In the genomic region with DNA sequence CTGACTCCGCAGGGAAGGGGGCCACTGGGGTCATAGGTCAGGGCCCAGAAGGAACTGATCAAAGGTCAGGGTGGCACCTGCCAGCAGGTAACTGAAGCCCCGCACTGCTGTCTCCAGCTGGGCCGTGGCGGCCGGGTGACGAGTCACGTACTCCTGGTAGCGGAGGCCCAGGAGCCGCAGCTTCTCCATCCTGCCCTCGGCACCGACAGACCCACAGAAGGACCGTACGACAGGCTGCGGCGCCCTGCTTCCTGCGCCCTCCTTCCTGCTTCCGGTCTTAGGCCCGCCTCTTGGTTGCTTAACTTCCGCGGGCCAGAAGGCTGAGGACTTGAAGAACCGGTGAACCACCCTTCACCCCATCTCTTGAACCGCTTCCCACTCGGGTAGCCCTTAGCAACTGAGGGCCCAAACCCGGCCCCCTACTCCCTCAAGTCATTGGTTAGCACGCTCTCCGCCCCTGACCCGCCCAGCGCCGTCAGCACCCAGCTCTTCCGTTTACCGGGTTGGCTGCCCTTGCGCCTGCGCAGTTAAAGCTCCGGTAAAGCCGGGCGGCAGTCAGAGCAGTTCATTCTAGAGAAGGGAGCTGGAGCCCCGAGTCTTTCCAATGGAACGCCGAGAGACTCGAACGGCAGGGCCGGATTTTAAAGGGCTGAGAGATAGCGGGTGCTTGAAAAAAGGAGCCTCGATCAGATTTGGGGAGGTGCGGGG, we compare ENCODE assay signal across 8 cellular contexts. TPM values are rescaled to one million over a fixed set of nuclear protein-coding genes. Genes with fewer than 3 reads are reported as not detected.
DNase-seq lines count a peak whose midpoint lies in the region; ATAC-seq and TF ChIP-seq lines count a peak whose summit lies in the region.

TSS of gene PEX16 (minus strand) at position 255 of the 708 bp plus-strand sequence. CDS start at position 189, 66 bp downstream.

- peaks cover 26% of the 10 kb centered on the region for H3K36me3 Mint-ChIP-seq in effector memory CD8-positive, alpha-beta T cell (ENCODE audit: insufficient read depth)

- peaks cover 35 to 50% of the 10 kb centered on the region in 2 donors for H3K4me1 Mint-ChIP-seq in effector memory CD8-positive, alpha-beta T cell (ENCODE audit: low read depth in 2 of 2)

- DNase-seq in CMK (ENCODE audit: low read depth) (peak; percentile 85), GM20000 (ENCODE audit: low spot score) (peak; percentile 98), HT-29 (ENCODE audit: low spot score) (peak; percentile 99), NOMO-1 (lab: John Stamatoyannopoulos, UW; ENCODE audit: unreplicated experiment in 2 of 2) (peak; percentile 99), medulla oblongata (ENCODE audit: extremely low spot score) (peak; percentile 98)
- peak; percentile 93 to 94 (median 93) for DNase-seq in effector memory CD8-positive, alpha-beta T cell
- peak; percentile 91 for DNase-seq in stimulated activated CD8-positive, alpha-beta memory T cell treated with anti-CD3 and anti-CD28 coated beads, Interleukin-12 subunit alpha, Interleukin-12 subunit beta, amount 100 ng/mL, for 1 hour (ENCODE audit: low read depth)

- H3K27me3 Mint-ChIP-seq in effector memory CD8-positive, alpha-beta T cell: no peaks in the 10 kb centered on the region

- CTCF ChIA-PET in activated CD8-positive, alpha-beta memory T cell treated with anti-CD3 and anti-CD28 coated beads for 36 hours (lab: Charles Lee): interaction anchor here (0.7 to 1.7 kb wide), 4 partner anchors 13 to 71 kb away, joined by 3 to 4 read pairs (median 4); partner anchors contain the start of gene CRY2

- peak within 1 kb of the TSS; percentile 91 to 95 for H3K27ac Mint-ChIP-seq in effector memory CD8-positive, alpha-beta T cell

- H3K4me3 Mint-ChIP-seq in effector memory CD8-positive, alpha-beta T cell: peak within 1 kb of the TSS; percentile 85 to 88

- TF ChIP-seq CTCF in GM20000 (IDR thresholded peaks at IDR 0.05; ENCODE audit: extremely low read depth, missing control alignments): no peak

- H3K9me3 Mint-ChIP-seq in effector memory CD8-positive, alpha-beta T cell: no peaks in the 10 kb centered on the region

- POLR2A ChIA-PET in activated CD8-positive, alpha-beta memory T cell treated with anti-CD3 and anti-CD28 coated beads for 36 hours (lab: Charles Lee): interaction anchor here (0.6 to 1.0 kb wide), 5 partner anchors 13 to 204 kb away, joined by 3 to 7 read pairs (median 3); partner anchors contain the start of gene SLC35C1

- peak; percentile 88 for ATAC-seq in effector memory CD8-positive, alpha-beta T cell (replicated peaks)

RNA-seq across cellular contexts. Expression of gene PEX16, which starts in this region (rescaled TPM):
- 86.5 and 98.4 TPM in 2 replicates for total RNA-seq in HT-29 (2014; rRNA removed; shearing (Covaris generic))
- total RNA-seq in activated CD8-positive, alpha-beta memory T cell treated with anti-CD3 and anti-CD28 coated beads for 36 hours: 10 to 100 TPM; 32.1 to 35.3 TPM

Comparison
In these comparisons a context has a peak if more than half of its experiments do, and no peak if none do; other contexts are left out.
1. Peak in every context shown above with its lines: DNase-seq and ATAC-seq.